Comparison of ENCODE assay signal across 13 cellular contexts in the genomic region with DNA sequence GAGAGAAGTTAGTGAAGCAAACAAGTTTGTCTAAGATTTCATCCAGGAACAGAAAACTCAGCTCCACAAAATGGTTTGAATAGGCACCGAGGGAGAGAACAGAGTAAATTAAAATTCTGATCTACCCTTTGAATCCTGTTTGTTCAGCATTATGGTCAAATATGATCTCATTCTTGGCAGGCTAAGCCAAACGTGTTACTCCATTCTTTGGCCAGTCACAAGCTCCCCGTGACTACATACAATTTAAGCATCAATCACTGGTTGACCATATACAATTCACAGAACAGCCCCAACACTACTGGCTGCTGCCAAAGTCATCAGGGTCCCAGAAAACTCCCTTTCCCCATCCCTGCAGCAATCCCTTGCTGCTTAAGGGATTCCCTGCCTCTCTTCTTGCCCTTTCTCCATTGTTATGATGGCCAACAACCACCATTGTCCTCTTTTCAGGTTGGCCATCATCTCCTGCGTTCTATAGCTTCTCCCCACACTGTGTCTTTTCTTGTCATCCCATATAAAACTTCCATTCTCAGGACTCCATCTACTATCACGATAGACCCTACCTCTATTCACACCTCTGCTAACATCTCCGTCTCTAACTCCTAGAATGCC. TPM values are rescaled to one million over a fixed set of nuclear protein-coding genes. Genes with fewer than 3 reads are reported as not detected.
A peak's percentile ranks its signal among the peaks of the same experiment; 100 is the strongest.
DNase-seq lines count a peak whose midpoint lies in the region; ATAC-seq lines count a peak whose summit lies in the region.
"Had no signal": no experiment of that assay in that cellular context is flagged by ENCODE, and none has a peak within 500 bp of the region (broad histone marks: within the 10 kb centered on the region; RNA-seq: fewer than 3 reads in every experiment).

No MANE protein-coding gene starts in this region.

- peak; percentile 24 for DNase-seq in AG08395 (ENCODE audit: low spot score)
- peak; percentile 96 for DNase-seq in NCI-H69 (lab: John Stamatoyannopoulos, UW)
- DNase-seq in fibroblast of peridontal ligament (ENCODE audit: extremely low read depth): peak; percentile 85
- peak; percentile 43 for DNase-seq in mucosa of gallbladder (ENCODE audit: low spot score)
- DNase-seq in NOMO-1 (lab: John Stamatoyannopoulos, UW; ENCODE audit: unreplicated experiment in 2 of 2): no peak
- no peak for DNase-seq in activated naive CD4-positive, alpha-beta T cell treated with anti-CD3 and anti-CD28 coated beads, Interleukin-2, amount 10 ng/mL, durations not matched to agents 7 days and 5 days
- no peak for DNase-seq in GOT3 (lab: John Stamatoyannopoulos, UW)
- DNase-seq: activated CD4-positive, alpha-beta T cell treated with anti-CD3 and anti-CD28 coated beads, Interleukin-2, amount 10 ng/mL, durations not matched to agents 24 days and 14 days; activated effector memory CD4-positive, alpha-beta T cell treated with anti-CD3 and anti-CD28 coated beads, Interleukin-2, amount 50 U/mL, for 16 hours; nephron progenitor cell; NK-92 treated with Interleukin-12 subunit alpha and Interleukin-12 subunit beta, amount 100 ng/mL, for 24 hours; stimulated activated CD4-positive, alpha-beta T cell treated with anti-CD3 and anti-CD28 coated beads, Interleukin-4, amount 100 ng/mL, for 4 hours had no signal

- CTCF ChIA-PET in activated naive CD4-positive, alpha-beta T cell treated with anti-CD3 and anti-CD28 coated beads, Interleukin-2, amount 10 ng/mL, durations not matched to agents 7 days and 5 days (lab: Charles Lee): interaction anchor here (0.7 to 8.1 kb wide), 2 partner anchors 30 to 117 kb away, joined by 3 to 47 read pairs; no protein-coding TSS in a partner anchor

- H3K36me3 Mint-ChIP-seq in activated naive CD4-positive, alpha-beta T cell treated with anti-CD3 and anti-CD28 coated beads, Interleukin-2, amount 10 ng/mL, durations not matched to agents 7 days and 5 days: no peaks in the 10 kb centered on the region

- no peaks in the 10 kb centered on the region for H3K4me1 Mint-ChIP-seq in activated naive CD4-positive, alpha-beta T cell treated with anti-CD3 and anti-CD28 coated beads, Interleukin-2, amount 10 ng/mL, durations not matched to agents 7 days and 5 days
- H3K4me1 Mint-ChIP-seq: activated CD4-positive, alpha-beta T cell treated with anti-CD3 and anti-CD28 coated beads, Interleukin-2, amount 10 ng/mL, durations not matched to agents 24 days and 14 days had no signal

- no peak overlapping the region for H3K4me3 Mint-ChIP-seq in activated naive CD4-positive, alpha-beta T cell treated with anti-CD3 and anti-CD28 coated beads, Interleukin-2, amount 10 ng/mL, durations not matched to agents 7 days and 5 days
- H3K4me3 Mint-ChIP-seq: activated CD4-positive, alpha-beta T cell treated with anti-CD3 and anti-CD28 coated beads, Interleukin-2, amount 10 ng/mL, durations not matched to agents 24 days and 14 days; nephron progenitor cell had no signal

- H3K9me3 Mint-ChIP-seq in activated naive CD4-positive, alpha-beta T cell treated with anti-CD3 and anti-CD28 coated beads, Interleukin-2, amount 10 ng/mL, durations not matched to agents 7 days and 5 days: no peaks in the 10 kb centered on the region
- H3K9me3 Mint-ChIP-seq: activated CD4-positive, alpha-beta T cell treated with anti-CD3 and anti-CD28 coated beads, Interleukin-2, amount 10 ng/mL, durations not matched to agents 24 days and 14 days; nephron progenitor cell had no signal

- H3K27me3 Mint-ChIP-seq in activated naive CD4-positive, alpha-beta T cell treated with anti-CD3 and anti-CD28 coated beads, Interleukin-2, amount 10 ng/mL, durations not matched to agents 7 days and 5 days: no peaks in the 10 kb centered on the region

- H3K27ac Mint-ChIP-seq in activated naive CD4-positive, alpha-beta T cell treated with anti-CD3 and anti-CD28 coated beads, Interleukin-2, amount 10 ng/mL, durations not matched to agents 7 days and 5 days: no peak overlapping the region
- H3K27ac Mint-ChIP-seq: activated CD4-positive, alpha-beta T cell treated with anti-CD3 and anti-CD28 coated beads, Interleukin-2, amount 10 ng/mL, durations not matched to agents 24 days and 14 days had no signal

- ATAC-seq in GM21619 (IDR thresholded peaks at IDR 0.05; ENCODE audit: unreplicated experiment): no peak

RNA-seq across cellular contexts. Expression of gene GOLIM4, which starts 46.3 kb away (rescaled TPM):
- 76.6 TPM for total RNA-seq in mucosa of gallbladder

Comparison
In these comparisons a context has a peak if more than half of its experiments do, and no peak if none do; other contexts are left out.
1. DNase-seq: peak in AG08395 (single experiment), NCI-H69 (single experiment), fibroblast of peridontal ligament (single experiment) and mucosa of gallbladder (single experiment); none in NOMO-1 (0 of 2), activated naive CD4-positive, alpha-beta T cell treated with anti-CD3 and anti-CD28 coated beads, Interleukin-2, amount 10 ng/mL, durations not matched to agents 7 days and 5 days (single experiment) and GOT3 (single experiment).